Comparison of ENCODE assay signal across 2 cellular contexts in genomic region chr2:226158229-226158628, GRCh38.
TF ChIP-seq lines count a peak whose summit lies in the region.

No MANE protein-coding gene starts in this region.

TF ChIP-seq in HepG2, 621 proteins besides CTCF, POLR2A, EP300 and RAD21 (continued from another document):
- TF ChIP-seq JUNB (CRISPR knock-in tag; IDR thresholded peaks at IDR 0.05; ENCODE audit: borderline replicate concordance): no peak
- TF ChIP-seq HNF1A (IDR thresholded peaks at IDR 0.05; ENCODE audit: low read depth): no peak
- TF ChIP-seq HNF1A (CRISPR knock-in tag; IDR thresholded peaks at IDR 0.05; ENCODE audit: borderline replicate concordance): no peak
- no peak for TF ChIP-seq AFF4 (CRISPR knock-in tag; IDR thresholded peaks at IDR 0.05)
TF ChIP-seq in HepG2: peak in this region for 0.

TF ChIP-seq in neural cell, 6 proteins besides CTCF, POLR2A, EP300 and RAD21 (continued from another document):
- TF ChIP-seq REST (IDR thresholded peaks at IDR 0.05; ENCODE audit: borderline replicate concordance): no peak
- no peak for TF ChIP-seq EZH2 (IDR thresholded peaks at IDR 0.05; ENCODE audit: borderline replicate concordance, insufficient read depth, low read length, poor library complexity, severe bottlenecking)
